Comparison of ENCODE assay signal across 8 cellular contexts in genomic region chr14:88562831-88563686, GRCh38. TPM values are rescaled to one million over a fixed set of nuclear protein-coding genes. Genes with fewer than 3 reads are reported as not detected.
DNase-seq lines count a peak whose midpoint lies in the region; ATAC-seq lines count a peak whose summit lies in the region.

Gene ZC3H14 (plus strand): TSS chr14:88563037. CDS start chr14:88563134, 97 bp downstream.

- H3K9ac ChIP-seq in mesenchymal stem cell (ENCODE audit: low read length) = peak within 1 kb of the TSS; percentile 94

- H3K18ac ChIP-seq in mesenchymal stem cell (ENCODE audit: low read depth in 1 of 2, low read length in 2 of 2) = peak within 1 kb of the TSS; percentile 88 to 99

- peak within 1 kb of the TSS; percentile 79 for H2BK15ac ChIP-seq in mesenchymal stem cell (ENCODE audit: low read depth, poor library complexity, severe bottlenecking)

- no peaks in the 10 kb centered on the region for H3K27me3 ChIP-seq in mesenchymal stem cell (ENCODE audit: control insufficient read depth in 1 of 2, insufficient read depth in 1 of 2, low read length in 2 of 2)

- DNase-seq in COR-L47 (lab: John Stamatoyannopoulos, UW) (peak; percentile 86), HS-27A (ENCODE audit: low read depth) (peak; percentile 54), NOMO-1 (lab: John Stamatoyannopoulos, UW; ENCODE audit: unreplicated experiment in 2 of 2) (peak; percentile 79 to 86), mesenchymal stem cell (peak; percentile 88)
- peak; percentile 73 to 78 for DNase-seq in activated CD8-positive, alpha-beta memory T cell treated with anti-CD3 and anti-CD28 coated beads for 4 hours (ENCODE audit: low read depth in 2 of 2)
- DNase-seq in effector memory CD8-positive, alpha-beta T cell = peak; percentile 77 to 84 (median 83)
- peak; percentile 67 for DNase-seq in stimulated activated CD8-positive, alpha-beta memory T cell treated with anti-CD3 and anti-CD28 coated beads, Interleukin-15, amount 100 ng/mL, for 1 hour (ENCODE audit: low read depth)

- H2BK12ac ChIP-seq in mesenchymal stem cell (ENCODE audit: low read length in 2 of 2) = no peak within 1 kb of the TSS

- H3K23ac ChIP-seq in mesenchymal stem cell (ENCODE audit: low read length in 2 of 2) = peak within 1 kb of the TSS in 1 of 2 experiments; percentile 75

- H3K4me1 Mint-ChIP-seq in effector memory CD8-positive, alpha-beta T cell (ENCODE audit: low read depth in 2 of 2) = peaks cover 14 to 27% of the 10 kb centered on the region in 2 donors

- H3K79me1 ChIP-seq in mesenchymal stem cell (replicated peaks; ENCODE audit: low read length, poor library complexity, severe bottlenecking) = peaks cover 6% of the 10 kb centered on the region

- peak within 1 kb of the TSS; percentile 79 for H3K27ac ChIP-seq in mesenchymal stem cell (ENCODE audit: low read length, poor library complexity, severe bottlenecking)

- peak within 1 kb of the TSS; percentile 83 to 93 for H3K4me3 ChIP-seq in mesenchymal stem cell (ENCODE audit: insufficient read depth in 1 of 2, low read depth in 1 of 2, low read length in 2 of 2)

- under 1% methylated on average over 82 of the region's 99 CpGs for WGBS in mesenchymal stem cell

- H2AFZ ChIP-seq in mesenchymal stem cell (ENCODE audit: low read depth, low read length) = peak within 1 kb of the TSS; percentile 92

- H2AK5ac ChIP-seq in mesenchymal stem cell (ENCODE audit: low read length, severe bottlenecking) = no peak within 1 kb of the TSS

- peak within 1 kb of the TSS; percentile 74 to 96 for H3K27ac Mint-ChIP-seq in effector memory CD8-positive, alpha-beta T cell

- H4K91ac ChIP-seq in mesenchymal stem cell (ENCODE audit: low read length) = peak within 1 kb of the TSS; percentile 83

- H3K4me3 Mint-ChIP-seq in effector memory CD8-positive, alpha-beta T cell = peak within 1 kb of the TSS; percentile 91 to 94

- H3K9me3 Mint-ChIP-seq in effector memory CD8-positive, alpha-beta T cell = no peaks in the 10 kb centered on the region

- H2BK5ac ChIP-seq in mesenchymal stem cell (ENCODE audit: low read depth, low read length, poor library complexity, severe bottlenecking) = peak within 1 kb of the TSS; percentile 90

- peak; percentile 87 for ATAC-seq in GM19468 (IDR thresholded peaks at IDR 0.05; ENCODE audit: extremely low read depth, unreplicated experiment)
- peak; percentile 95 for ATAC-seq in effector memory CD8-positive, alpha-beta T cell (replicated peaks)

- H3K14ac ChIP-seq in mesenchymal stem cell (ENCODE audit: low read length in 2 of 2) = peak within 1 kb of the TSS in 1 of 2 experiments; percentile 87

- no peaks in the 10 kb centered on the region for H3K9me3 ChIP-seq in mesenchymal stem cell (ENCODE audit: control insufficient read depth, low read length)

- peak within 1 kb of the TSS; percentile 93 for H3K4me2 ChIP-seq in mesenchymal stem cell (ENCODE audit: low read length, poor library complexity, severe bottlenecking)

- H3K4me1 ChIP-seq in mesenchymal stem cell (ENCODE audit: control insufficient read depth, insufficient read depth, low read depth, low read length) = peaks cover 4% of the 10 kb centered on the region

- peaks cover 5% of the 10 kb centered on the region for H3K36me3 Mint-ChIP-seq in effector memory CD8-positive, alpha-beta T cell (ENCODE audit: insufficient read depth)

- H4K8ac ChIP-seq in mesenchymal stem cell (ENCODE audit: low read length) = peak within 1 kb of the TSS; percentile 92

- H3K4ac ChIP-seq in mesenchymal stem cell (ENCODE audit: low read depth in 1 of 2, low read length in 2 of 2) = peak within 1 kb of the TSS; percentile 82 to 87

- no peak within 1 kb of the TSS for H2BK120ac ChIP-seq in mesenchymal stem cell (ENCODE audit: low read depth, low read length)

- H3K27me3 Mint-ChIP-seq in effector memory CD8-positive, alpha-beta T cell = no peaks in the 10 kb centered on the region

- H3K36me3 ChIP-seq in mesenchymal stem cell (ENCODE audit: control insufficient read depth in 1 of 2, insufficient read depth in 2 of 2, low read depth in 1 of 2, low read length in 2 of 2) = peaks cover 3 to 16% of the 10 kb centered on the region in 2 experiments

RNA-seq across cellular contexts. Expression of gene ZC3H14, which starts in this region (rescaled TPM):
- 39.7 TPM for polyA plus RNA-seq in mesenchymal stem cell (2013, experiment 1 of 2)
- 40.1 TPM for polyA plus RNA-seq in mesenchymal stem cell (2013, experiment 2 of 2)

Comparison
In these comparisons a context has a peak if more than half of its experiments do, and no peak if none do; other contexts are left out.
1. Peak in every context shown above with its lines: DNase-seq, ATAC-seq, H3K4me3 ChIP-seq and H3K27ac ChIP-seq.